8 cellular contexts compared by ENCODE assay signal in the genomic region with DNA sequence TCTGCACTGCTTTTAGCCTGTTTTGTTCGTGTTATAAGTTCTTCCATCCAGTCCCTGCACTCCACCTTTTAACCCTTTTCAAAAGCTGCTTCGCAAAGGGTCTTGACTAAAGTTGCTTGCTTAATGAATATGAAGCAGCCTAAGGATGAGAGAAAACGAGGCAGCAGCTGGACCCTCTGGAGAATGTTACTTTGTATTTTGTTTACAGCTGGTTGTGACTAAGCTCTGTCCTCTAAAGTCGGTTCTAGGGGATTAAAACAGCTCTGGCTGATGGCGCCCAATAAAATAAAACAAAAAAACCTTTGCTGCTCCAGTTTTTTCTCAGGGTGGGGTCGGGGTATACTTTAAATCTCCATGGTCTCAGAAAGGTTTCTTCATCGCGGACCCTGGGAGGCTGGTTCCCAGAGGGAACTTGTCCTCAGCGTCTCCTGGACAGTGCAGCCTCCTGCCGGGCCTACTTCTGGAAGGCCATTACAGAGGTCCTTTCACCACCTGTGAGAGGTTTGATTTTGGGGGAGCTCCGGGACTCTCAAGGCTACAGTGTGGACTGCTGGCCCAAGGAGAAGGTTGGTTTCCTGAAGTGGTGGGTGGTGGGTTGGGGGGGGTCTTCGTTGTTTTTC. TPM values are rescaled to one million over a fixed set of nuclear protein-coding genes. Genes with fewer than 3 reads are reported as not detected.
DNase-seq lines count a peak whose midpoint lies in the region; ATAC-seq and TF ChIP-seq lines count a peak whose summit lies in the region.

No MANE protein-coding gene starts in this region.

- CTCF ChIA-PET in BJ (lab: Yijun Ruan, JAX), result interaction anchor here (0.7 to 2.6 kb wide), 9 partner anchors 8 to 338 kb away, joined by 3 to 9 read pairs (median 3); partner anchors contain the start of genes C11orf86 and RBM4B

- intact Hi-C loops in adrenal gland (cut with DNase I), result no loop called here

- ATAC-seq in left lobe of liver, result peak; percentile 14
- ATAC-seq in GM21576 (IDR thresholded peaks at IDR 0.05; ENCODE audit: unreplicated experiment), result no peak
- no peak for ATAC-seq in HG03457 (IDR thresholded peaks at IDR 0.05; ENCODE audit: unreplicated experiment)

- peaks cover 32% of the 10 kb centered on the region for H3K4me1 ChIP-seq in HUES48 (ENCODE audit: control insufficient read depth, insufficient read depth, low read length)
- peaks cover 42% of the 10 kb centered on the region in 2 donors for H3K4me1 ChIP-seq in adrenal gland (replicated peaks in 1 of 2)
- H3K4me1 ChIP-seq in tibial nerve, result peaks cover 7 to 50% (median 40%) of the 10 kb centered on the region in 4 donors

- peak overlapping the region; percentile 83 for H3K9ac ChIP-seq in HUES48 (ENCODE audit: low read depth, low read length)

- H3K9me3 ChIP-seq in HUES48 (ENCODE audit: control insufficient read depth, insufficient read depth, low read length), result no peaks in the 10 kb centered on the region
- H3K9me3 ChIP-seq in adrenal gland (replicated peaks in 1 of 3), result no peaks in the 10 kb centered on the region
- no peaks in the 10 kb centered on the region for H3K9me3 ChIP-seq in tibial nerve

- no peak for TF ChIP-seq EP300 in tibial nerve (IDR thresholded peaks at IDR 0.05)

- TF ChIP-seq POLR2A in adrenal gland (IDR thresholded peaks at IDR 0.05), result no peak
- no peak for TF ChIP-seq POLR2A in tibial nerve (IDR thresholded peaks at IDR 0.05)

- DNase-seq in BJ (ENCODE audit: low read depth) (no peak), adrenal gland (peak in 1 of 7 donors; percentile 26), left lobe of liver (ENCODE audit: low spot score) (no peak), tibial nerve (ENCODE audit: low spot score in 2 of 2) (no peak)
- DNase-seq in stimulated activated CD4-positive, alpha-beta T cell treated with anti-CD3 and anti-CD28 coated beads, Interleukin-4, amount 100 ng/mL, for 24 hours, result no peak

- peaks cover 8% of the 10 kb centered on the region for H3K36me3 ChIP-seq in BJ (ENCODE audit: control insufficient read depth, insufficient read depth, low read length)
- H3K36me3 ChIP-seq in HUES48 (ENCODE audit: control insufficient read depth, insufficient read depth, low read length), result peaks cover 61% of the 10 kb centered on the region
- H3K36me3 ChIP-seq in adrenal gland (replicated peaks in 1 of 2), result peaks cover 0 to 24% of the 10 kb centered on the region in 2 donors
- peaks cover 0 to 23% (median 10%) of the 10 kb centered on the region in 3 donors for H3K36me3 ChIP-seq in tibial nerve

- peak overlapping the region; percentile 39 for H3K4me3 ChIP-seq in BJ (ENCODE audit: low read depth, low read length)
- H3K4me3 ChIP-seq in HUES48 (ENCODE audit: low read depth, low read length), result peak overlapping the region; percentile 59
- peak overlapping the region in 2 of 4 donors; percentile 65 to 94 for H3K4me3 ChIP-seq in adrenal gland
- H3K4me3 ChIP-seq in tibial nerve, result peak overlapping the region; percentile 53 to 91 (median 75)

- TF ChIP-seq CTCF in BJ (IDR thresholded peaks at IDR 0.05; ENCODE audit: insufficient read depth, low read depth, low read length) (no peak), adrenal gland (IDR thresholded peaks at IDR 0.05) (no peak), tibial nerve (IDR thresholded peaks at IDR 0.05) (no peak)

- no peaks in the 10 kb centered on the region for H3K27me3 ChIP-seq in BJ (ENCODE audit: control insufficient read depth, insufficient read depth, low read length)
- H3K27me3 ChIP-seq in HUES48 (ENCODE audit: control insufficient read depth, insufficient read depth, low read length), result no peaks in the 10 kb centered on the region
- H3K27me3 ChIP-seq in adrenal gland, result no peaks in the 10 kb centered on the region
- no peaks in the 10 kb centered on the region for H3K27me3 ChIP-seq in tibial nerve

- WGBS in adrenal gland, 4 donors, result 40 to 48% (median 42%) methylated on average over 11 to 12 of the region's 12 CpGs
- WGBS in tibial nerve, 2 donors, result 30 to 35% methylated on average over 12 of the region's 12 CpGs

- H3K27ac ChIP-seq in HUES48 (ENCODE audit: low read depth, low read length) (peak overlapping the region; percentile 95), adrenal gland (peak overlapping the region; percentile 31 to 89 (median 78)), tibial nerve (peak overlapping the region; percentile 45 to 95 (median 90))

- POLR2A ChIA-PET in BJ (lab: Charles Lee), result interaction anchor here (0.6 to 1.7 kb wide), 2 partner anchors 20 to 724 kb away, joined by 4 to 8 read pairs; no protein-coding TSS in a partner anchor

RNA-seq across cellular contexts. Expression of gene RBM4, which starts 0.8 kb away (rescaled TPM):
- polyA plus RNA-seq in BJ (2011; rRNA removed) (183 and 213 TPM in 2 replicates), adrenal gland (100 to 1,000 TPM in 1 of 3 donors, 10 to 100 TPM in 2; 70.0 to 205 (median 79.4) TPM)
- 64.6 and 100 TPM in 2 replicates for polyA minus RNA-seq in BJ (2011; rRNA and poly(A)+ RNA removed)
- total RNA-seq in adrenal gland (100 to 1,000 TPM in 6 of 8 donors, 10 to 100 TPM in 2; 89.9 to 243 (median 138) TPM), left lobe of liver (36.3 TPM), tibial nerve (10 to 100 TPM; 53.5 to 83.9 (median 57.2) TPM)

RNA-seq across cellular contexts. Expression of gene RBM14, which starts 21.2 kb away (rescaled TPM):
- 16.9 and 18.6 TPM in 2 replicates for polyA plus RNA-seq in BJ (2011; rRNA removed)
- polyA minus RNA-seq in BJ (2011; rRNA and poly(A)+ RNA removed), result 15.7 and 17.3 TPM in 2 replicates
- total RNA-seq in adrenal gland, result 100 to 1,000 TPM in 1 of 8 donors, 10 to 100 TPM in 7; 32.3 to 106 (median 52.7) TPM
- polyA plus RNA-seq in adrenal gland, result 10 to 100 TPM; 29.1 to 96.7 (median 39.1) TPM
- total RNA-seq in left lobe of liver, result 31.5 TPM
- 10 to 100 TPM; 42.4 to 72.6 (median 61.5) TPM for total RNA-seq in tibial nerve

RNA-seq across cellular contexts. Expression of gene RBM4B, which starts 40.0 kb away (rescaled TPM):
- 26.7 and 29.6 TPM in 2 replicates for polyA plus RNA-seq in BJ (2011; rRNA removed)
- 10.9 and 18.5 TPM in 2 replicates for polyA minus RNA-seq in BJ (2011; rRNA and poly(A)+ RNA removed)
- total RNA-seq in adrenal gland, result 10 to 100 TPM in 7 of 8 donors, 1 to 10 TPM in 1; 9.9 to 30.7 (median 18.8) TPM
- polyA plus RNA-seq in adrenal gland, result 10 to 100 TPM; 20.9 to 29.8 (median 23.3) TPM
- 8.1 TPM for total RNA-seq in left lobe of liver
- 10 to 100 TPM in 3 of 4 donors, 1 to 10 TPM in 1; 7.1 to 15.9 (median 12.2) TPM for total RNA-seq in tibial nerve

RNA-seq across cellular contexts. Expression of gene CCS, which starts 44.7 kb away (rescaled TPM):
- 23.9 and 36.4 TPM in 2 replicates for polyA plus RNA-seq in BJ (2011; rRNA removed)
- 20.4 and 25.4 TPM in 2 replicates for polyA minus RNA-seq in BJ (2011; rRNA and poly(A)+ RNA removed)
- 10 to 100 TPM; 21.9 to 76.3 (median 43.1) TPM for total RNA-seq in adrenal gland
- 100 to 1,000 TPM in 2 of 3 donors, 10 to 100 TPM in 1; 22.7 to 204 (median 188) TPM for polyA plus RNA-seq in adrenal gland
- total RNA-seq in left lobe of liver, result 68.5 TPM
- total RNA-seq in tibial nerve, result 10 to 100 TPM; 33.4 to 54.0 (median 48.6) TPM

RNA-seq across cellular contexts. Expression of gene CCDC87, which starts 44.8 kb away (rescaled TPM):
- polyA plus RNA-seq in BJ (2011; rRNA removed) (0.12 and 0.15 TPM in 2 replicates), adrenal gland (under 1 TPM; 0.13 to 0.90 (median 0.24) TPM)
- 0.19 TPM in 1 of 2 replicates, not detected in the other for polyA minus RNA-seq in BJ (2011; rRNA and poly(A)+ RNA removed)
- total RNA-seq in adrenal gland (under 1 TPM; 0.30 to 0.84 (median 0.47) TPM), left lobe of liver (0.10 TPM), tibial nerve (1 to 10 TPM in 1 of 4 donors, under 1 TPM in 2, not detected in 1; 0.21 to 1.1 (median 0.30) TPM)
